ENCODE assay signal across 8 cellular contexts in genomic region chr16:88452485-88453216, GRCh38. TPM values are rescaled to one million over a fixed set of nuclear protein-coding genes. Genes with fewer than 3 reads are reported as not detected.
A peak's percentile ranks its signal among the peaks of the same experiment; 100 is the strongest.
DNase-seq lines count a peak whose midpoint lies in the region; ATAC-seq, FAIRE-seq and TF ChIP-seq lines count a peak whose summit lies in the region.

No MANE protein-coding gene starts in this region.

- TF ChIP-seq CTCF in CD4-positive, alpha-beta T cell (IDR thresholded peaks at IDR 0.05): no peak
- TF ChIP-seq CTCF in endothelial cell of umbilical vein (IDR thresholded peaks at IDR 0.05; ENCODE audit: extremely low read depth in 1 of 2, insufficient read depth in 1 of 2, low read depth in 1 of 2, low read length in 2 of 2): no peak

- H3K4me3 Mint-ChIP-seq in CD4-positive, alpha-beta T cell: peak overlapping the region; percentile 90

- ATAC-seq in CD4-positive, alpha-beta T cell (ENCODE audit: poor library complexity): peak; percentile 71
- ATAC-seq in GM19455 (IDR thresholded peaks at IDR 0.05; ENCODE audit: unreplicated experiment): peak; percentile 56

- H3K4me1 ChIP-seq in endothelial cell of umbilical vein (ENCODE audit: control insufficient read depth, extremely low read depth, insufficient read depth, low read length): peaks cover 24% of the 10 kb centered on the region

- H3K27ac ChIP-seq in CD4-positive, alpha-beta T cell (ENCODE audit: low read depth, low read length): no peak overlapping the region
- peak overlapping the region; percentile 73 for H3K27ac ChIP-seq in endothelial cell of umbilical vein (ENCODE audit: insufficient read depth, low read depth, low read length)

- no peaks in the 10 kb centered on the region for H4K20me1 ChIP-seq in endothelial cell of umbilical vein (replicated peaks; ENCODE audit: control insufficient read depth, extremely low read depth, insufficient read depth, low read length)

- POLR2A ChIA-PET in CD4-positive, alpha-beta T cell (lab: Charles Lee): interaction anchor here (0.5 to 1.5 kb wide), 7 partner anchors 14 to 359 kb away, joined by 3 to 7 read pairs (median 3); partner anchors contain the start of genes APRT and ZC3H18
- POLR2A ChIA-PET in endothelial cell of umbilical vein (lab: Charles Lee): interaction anchor here (1.0 kb wide), 1 partner anchor 51 kb away, joined by 4 read pairs; no protein-coding TSS in a partner anchor

- peaks cover 24% of the 10 kb centered on the region for H3K4me1 Mint-ChIP-seq in CD4-positive, alpha-beta T cell (ENCODE audit: low read depth)

- H3K9me3 ChIP-seq in CD4-positive, alpha-beta T cell (ENCODE audit: control insufficient read depth, low read length): no peaks in the 10 kb centered on the region
- no peaks in the 10 kb centered on the region for H3K9me3 ChIP-seq in endothelial cell of umbilical vein (replicated peaks; ENCODE audit: control insufficient read depth, insufficient read depth, low read length)

- peak overlapping the region; percentile 94 for H2AFZ ChIP-seq in endothelial cell of umbilical vein (ENCODE audit: low read depth, low read length)

- peak overlapping the region; percentile 90 for H3K27ac Mint-ChIP-seq in CD4-positive, alpha-beta T cell

- peak overlapping the region; percentile 53 for H3K4me2 ChIP-seq in endothelial cell of umbilical vein (ENCODE audit: insufficient read depth, low read length)

- no peaks in the 10 kb centered on the region for H3K9me3 Mint-ChIP-seq in CD4-positive, alpha-beta T cell

- H3K9me1 ChIP-seq in endothelial cell of umbilical vein (replicated peaks; ENCODE audit: control insufficient read depth, extremely low read depth, insufficient read depth, low read length): no peaks in the 10 kb centered on the region

- peak overlapping the region; percentile 63 for H3K9ac ChIP-seq in endothelial cell of umbilical vein (replicated peaks; ENCODE audit: extremely low read depth, insufficient read depth, low read length)

- BruUV-seq in endothelial cell of umbilical vein (replicated peaks; lab: Mats Ljungman, UMichigan): no TSS peak

- intact Hi-C loops in CD4-positive, alpha-beta T cell (cut with DNase I, micrococcal nuclease): loop anchor here (1.0 to 10.0 kb wide), 9 partner anchors 82 to 1068 kb away; partner anchors contain the start of genes CTU2 (in 2 of the 2), RNF166 (in 2 of the 2), BANP (in 1 of the 2) and FBXO31 (in 1 of the 2)
- intact Hi-C loops in endothelial cell of umbilical vein (cut with micrococcal nuclease): loop anchor here (2.0 to 5.0 kb wide), 2 partner anchors 74 to 120 kb away; partner anchors contain the start of gene ZC3H18

- CTCF ChIA-PET in CD4-positive, alpha-beta T cell (lab: Charles Lee): interaction anchor here (1.2 to 1.5 kb wide), 2 partner anchors 9 to 674 kb away, joined by 3 read pairs; no protein-coding TSS in a partner anchor
- CTCF ChIA-PET in endothelial cell of umbilical vein (lab: Charles Lee): interaction anchor here (0.6 to 1.7 kb wide), 6 partner anchors 9 to 47 kb away, joined by 3 to 5 read pairs (median 4); no protein-coding TSS in a partner anchor

- TF ChIP-seq POLR2A in endothelial cell of umbilical vein (IDR thresholded peaks at IDR 0.05; ENCODE audit: low read depth, low read length): no peak

- peak; percentile 87 for FAIRE-seq in endothelial cell of umbilical vein (lab: Jason Lieb, UNC)

- no peaks in the 10 kb centered on the region for H3K36me3 ChIP-seq in endothelial cell of umbilical vein (ENCODE audit: control insufficient read depth in 2 of 2, extremely low read depth in 1 of 2, insufficient read depth in 2 of 2, low read length in 2 of 2)

- H3K27me3 ChIP-seq in CD4-positive, alpha-beta T cell (ENCODE audit: control insufficient read depth, insufficient read depth, low read length): no peaks in the 10 kb centered on the region
- no peaks in the 10 kb centered on the region for H3K27me3 ChIP-seq in endothelial cell of umbilical vein (ENCODE audit: control insufficient read depth in 2 of 2, insufficient read depth in 2 of 2, low read length in 2 of 2)

- dilution Hi-C loops in endothelial cell of umbilical vein (cut with MboI; ENCODE audit: extremely low pct_ligation_motif_present, low sequenced_read_pairs): no loop called here

- peaks cover 15% of the 10 kb centered on the region for H3K36me3 Mint-ChIP-seq in CD4-positive, alpha-beta T cell (ENCODE audit: low read depth)

- peaks cover 15% of the 10 kb centered on the region for H3K79me2 ChIP-seq in endothelial cell of umbilical vein (ENCODE audit: control insufficient read depth, insufficient read depth, low read length)

- peak; percentile 95 to 100 (median 99) for DNase-seq in CD4-positive, alpha-beta T cell
- peak; percentile 95 for DNase-seq in HPDE6-E6E7 (ENCODE audit: extremely low spot score)
- DNase-seq in NOMO-1 treated with DMSO at 0.1 percent for 48 hours (lab: John Stamatoyannopoulos, UW; ENCODE audit: unreplicated experiment): peak; percentile 91
- peak; percentile 100 for DNase-seq in activated CD8-positive, alpha-beta memory T cell treated with anti-CD3 and anti-CD28 coated beads, Interleukin-2, amount 50 U/mL, for 48 hours
- peak; percentile 99 for DNase-seq in endothelial cell of umbilical vein (ENCODE audit: low read depth, low spot score)
- DNase-seq in midbrain (lab: John Stamatoyannopoulos, UW): peak; percentile 91
- DNase-seq in stimulated activated CD8-positive, alpha-beta memory T cell treated with anti-CD3 and anti-CD28 coated beads, Interleukin-15, amount 100 ng/mL, for 4 hours (ENCODE audit: low read depth in 2 of 2): peak; percentile 93 to 99

- peak overlapping the region; percentile 48 to 70 (median 59) for H3K4me3 ChIP-seq in endothelial cell of umbilical vein (replicated peaks in 1 of 3; ENCODE audit: insufficient read depth in 1 of 3, low read depth in 1 of 3, low read length in 3 of 3)

- no peaks in the 10 kb centered on the region for H3K27me3 Mint-ChIP-seq in CD4-positive, alpha-beta T cell

TF ChIP-seq in endothelial cell of umbilical vein, 7 proteins besides CTCF, POLR2A, EP300 and RAD21:
- no peak for TF ChIP-seq GATA2 (IDR thresholded peaks at IDR 0.05; ENCODE audit: insufficient read depth, insufficient read length, low read depth, low read length)
- TF ChIP-seq MYC (IDR thresholded peaks at IDR 0.05; ENCODE audit: low read depth, low read length): peak; percentile 12
- peak; percentile 83 for TF ChIP-seq MAX (IDR thresholded peaks at IDR 0.05; ENCODE audit: insufficient read depth, insufficient read length)

RNA-seq across cellular contexts. Expression of gene ZFPM1, which starts 0.4 kb away (rescaled TPM):
- 10 to 100 TPM; 22.8 to 24.2 TPM for total RNA-seq in CD4-positive, alpha-beta T cell
- 7.5 and 8.2 TPM in 2 replicates for total RNA-seq in endothelial cell of umbilical vein
- 0.37 and 0.72 TPM in 2 replicates for polyA plus RNA-seq in endothelial cell of umbilical vein
- 0.40 and 0.87 TPM in 2 replicates for polyA plus RNA-seq in endothelial cell of umbilical vein (2011; cell fraction: cytosol; rRNA removed)
- 1.8 and 2.1 TPM in 2 replicates for polyA plus RNA-seq in endothelial cell of umbilical vein (2011; cell fraction: nucleus; rRNA removed)
- polyA plus RNA-seq in endothelial cell of umbilical vein (2012): 2.3 and 5.3 TPM in 2 replicates
- polyA minus RNA-seq in endothelial cell of umbilical vein: 0.36 and 0.66 TPM in 2 replicates
- 2.8 TPM for polyA minus RNA-seq in endothelial cell of umbilical vein (2011; cell fraction: cytosol; rRNA and poly(A)+ RNA removed)
- 1.4 and 4.4 TPM in 2 replicates for polyA minus RNA-seq in endothelial cell of umbilical vein (2011; cell fraction: nucleus; rRNA and poly(A)+ RNA removed)
